ENCODE assay signal across 18 cellular contexts in genomic region chr13:52344108-52344507, GRCh38.
A peak's percentile ranks its signal among the peaks of the same experiment; 100 is the strongest.
DNase-seq lines count a peak whose midpoint lies in the region; ATAC-seq and TF ChIP-seq lines count a peak whose summit lies in the region.
"Had no signal": no experiment of that assay in that cellular context is flagged by ENCODE, and none has a peak within 500 bp of the region (broad histone marks: within the 10 kb centered on the region; RNA-seq: fewer than 3 reads in every experiment).

No MANE protein-coding gene starts in this region.

- H3K36me3 ChIP-seq in GM23248 (ENCODE audit: low read depth) = no peaks in the 10 kb centered on the region
- no peaks in the 10 kb centered on the region for H3K36me3 ChIP-seq in heart left ventricle
- H3K36me3 ChIP-seq in osteoblast (ENCODE audit: insufficient read depth, low read length) = no peaks in the 10 kb centered on the region
- no peaks in the 10 kb centered on the region for H3K36me3 ChIP-seq in brain microvascular endothelial cell (replicated peaks)

- DNase-seq in GM23248 (peak; percentile 90), cardiac fibroblast (ENCODE audit: low read depth in 2 of 2) (peak; percentile 26 to 75), heart left ventricle (no peak), osteoblast (ENCODE audit: insufficient read length, low spot score, missing footprints) (no peak), D341Med (ENCODE audit: low spot score) (no peak), brain microvascular endothelial cell (no peak), NCI-H187 treated with DMSO at 0.1 percent for 48 hours (lab: John Stamatoyannopoulos, UW) (no peak)
- no peak for DNase-seq in stimulated activated CD4-positive, alpha-beta T cell treated with anti-CD3 and anti-CD28 coated beads, Interleukin-4, amount 100 ng/mL, for 1 hour
- DNase-seq: activated CD4-positive, alpha-beta T cell treated with anti-CD3 and anti-CD28 coated beads, Interleukin-2, amount 10 ng/mL, durations not matched to agents 7 days and 5 days; activated CD8-positive, alpha-beta memory T cell treated with anti-CD3 and anti-CD28 coated beads, Interleukin-2, amount 10 ng/mL, durations not matched to agents 7 days and 5 days; activated naive CD4-positive, alpha-beta T cell treated with anti-CD3 and anti-CD28 coated beads, Interleukin-2, amount 10 ng/mL, durations not matched to agents 7 days and 5 days; CD8-positive, alpha-beta memory T cell; dorsolateral prefrontal cortex; glutamatergic neuron; midbrain; NCI-H1105 treated with DMSO at 0.1 percent for 48 hours; NCI-H2081 had no signal

- WGBS in GM23248 (ENCODE audit: low coverage in 1 of 2, low lambda C conversion rate in 2 of 2, missing lambda C conversion rate in 2 of 2), 2 experiments = 3 to 4% methylated on average over 10 of the region's 10 CpGs
- WGBS in heart left ventricle, 4 donors = 80 to 82% (median 81%) methylated on average over 10 of the region's 10 CpGs

- H3K79me2 ChIP-seq in GM23248 (ENCODE audit: insufficient read depth) (no peaks in the 10 kb centered on the region), osteoblast (ENCODE audit: insufficient read depth, low read length) (no peaks in the 10 kb centered on the region)

- H3K9me2 ChIP-seq in GM23248 (ENCODE audit: insufficient read depth) = no peaks in the 10 kb centered on the region

- H3K4me1 ChIP-seq in GM23248 (ENCODE audit: insufficient read depth) = peaks cover 38% of the 10 kb centered on the region
- peaks cover 0 to 4% (median 0%) of the 10 kb centered on the region in 12 donors for H3K4me1 ChIP-seq in heart left ventricle
- peaks cover 42% of the 10 kb centered on the region for H3K4me1 ChIP-seq in osteoblast (ENCODE audit: insufficient read depth, low read length)

- H2AFZ ChIP-seq in GM23248 (peak overlapping the region; percentile 80), osteoblast (ENCODE audit: low read length) (no peak overlapping the region)

- intact Hi-C loops in heart left ventricle (cut with DNase I) = loop anchor here in 7 of 10 donors (2.0 to 10.0 kb wide), 4 partner anchors 51 to 111 kb away; partner anchors contain the start of genes VPS36 (in 6 of the 7) and CKAP2 (in 3 of the 7)

- H3F3A ChIP-seq in GM23248 (ENCODE audit: insufficient read depth) = peaks cover 44% of the 10 kb centered on the region

- ATAC-seq in heart left ventricle = peak; percentile 34 to 90 (median 66)
- ATAC-seq: activated CD8-positive, alpha-beta memory T cell treated with anti-CD3 and anti-CD28 coated beads, Interleukin-2, amount 10 ng/mL, durations not matched to agents 7 days and 5 days; HepG2 had no signal

- H3K27ac ChIP-seq in GM23248 = peak overlapping the region; percentile 85
- H3K27ac ChIP-seq in heart left ventricle = peak overlapping the region in 11 of 12 donors; percentile 24 to 62 (median 37)
- peak overlapping the region; percentile 11 for H3K27ac ChIP-seq in osteoblast (ENCODE audit: low read depth, low read length)
- H3K27ac ChIP-seq in brain microvascular endothelial cell = no peak overlapping the region
- H3K27ac ChIP-seq: dorsolateral prefrontal cortex had no signal

- TF ChIP-seq POLR2A in heart left ventricle (IDR thresholded peaks at IDR 0.05) = no peak

- TF ChIP-seq CTCF in cardiac fibroblast (IDR thresholded peaks at IDR 0.05; ENCODE audit: low read depth, low read length) (no peak), heart left ventricle (IDR thresholded peaks at IDR 0.05) (no peak), osteoblast (IDR thresholded peaks at IDR 0.05; ENCODE audit: extremely low read depth, low read depth, low read length) (no peak), brain microvascular endothelial cell (IDR thresholded peaks at IDR 0.05; ENCODE audit: low read depth, low read length, missing control alignments) (no peak)

- H3K4me2 ChIP-seq in GM23248 (ENCODE audit: unreplicated experiment) = peak overlapping the region; percentile 79
- H3K4me2 ChIP-seq in osteoblast (ENCODE audit: insufficient read depth, low read length) = peak overlapping the region; percentile 20

- no peaks in the 10 kb centered on the region for H3K9me3 ChIP-seq in GM23248 (ENCODE audit: low read depth)
- no peaks in the 10 kb centered on the region for H3K9me3 ChIP-seq in heart left ventricle
- H3K9me3 ChIP-seq in osteoblast (ENCODE audit: low read depth, low read length) = no peaks in the 10 kb centered on the region

- no peaks in the 10 kb centered on the region for H4K20me1 ChIP-seq in GM23248 (ENCODE audit: insufficient read depth)
- no peaks in the 10 kb centered on the region for H4K20me1 ChIP-seq in osteoblast (ENCODE audit: insufficient read depth, low read length)

- no peaks in the 10 kb centered on the region for H3K27me3 ChIP-seq in GM23248 (replicated peaks; ENCODE audit: insufficient read depth)
- no peaks in the 10 kb centered on the region for H3K27me3 ChIP-seq in heart left ventricle
- no peaks in the 10 kb centered on the region for H3K27me3 ChIP-seq in osteoblast (ENCODE audit: insufficient read depth, low read length)
- no peaks in the 10 kb centered on the region for H3K27me3 ChIP-seq in brain microvascular endothelial cell (replicated peaks)
- H3K27me3 ChIP-seq: dorsolateral prefrontal cortex had no signal

- in situ Hi-C loops in GM23248 (cut with MboI) (loop anchor here (10.0 kb wide), 1 partner anchor 101 kb away; no protein-coding TSS in a partner anchor), brain microvascular endothelial cell (cut with HindIII; ENCODE audit: low pct_ligation_motif_present, low sequenced_read_pairs) (no loop called here)

- peak overlapping the region; percentile 68 for H3K9ac ChIP-seq in GM23248

- H3K4me3 ChIP-seq in GM23248 (peak overlapping the region; percentile 63), cardiac fibroblast (replicated peaks in 1 of 2; ENCODE audit: low read depth in 2 of 2, low read length in 2 of 2) (no peak overlapping the region), heart left ventricle (peak overlapping the region in 5 of 12 donors; percentile 6 to 44 (median 23)), osteoblast (ENCODE audit: insufficient read depth, low read length) (no peak overlapping the region), brain microvascular endothelial cell (ENCODE audit: low read depth, low read length) (no peak overlapping the region)
- H3K4me3 ChIP-seq: dorsolateral prefrontal cortex had no signal

Comparison
In these comparisons a context has a peak if more than half of its experiments do, and no peak if none do; other contexts are left out.
1. DNase-seq: peak in GM23248 (single experiment) and cardiac fibroblast (2 of 2); none in heart left ventricle (0 of 5), osteoblast (single experiment), stimulated activated CD4-positive, alpha-beta T cell treated with anti-CD3 and anti-CD28 coated beads, Interleukin-4, amount 100 ng/mL, for 1 hour (single experiment), D341Med (single experiment), brain microvascular endothelial cell (single experiment) and NCI-H187 treated with DMSO at 0.1 percent for 48 hours (single experiment).